In genomic region chr1:9910425-9911178, GRCh38 we compare ENCODE assay signal across 8 cellular contexts. TPM values are rescaled to one million over a fixed set of nuclear protein-coding genes. Genes with fewer than 3 reads are reported as not detected.
DNase-seq lines count a peak whose midpoint lies in the region; ATAC-seq lines count a peak whose summit lies in the region.

No MANE protein-coding gene starts in this region.

- H3K23ac ChIP-seq in mesenchymal stem cell (ENCODE audit: low read length in 2 of 2) = no peak overlapping the region

- peak overlapping the region; percentile 64 for H3K27ac ChIP-seq in effector memory CD4-positive, alpha-beta T cell (ENCODE audit: insufficient read depth, low read length, poor library complexity, severe bottlenecking)
- peak overlapping the region; percentile 89 for H3K27ac ChIP-seq in mesenchymal stem cell (ENCODE audit: low read length, poor library complexity, severe bottlenecking)

- H3K4ac ChIP-seq in mesenchymal stem cell (ENCODE audit: low read depth in 1 of 2, low read length in 2 of 2) = peak overlapping the region in 1 of 2 experiments; percentile 56

- DNase-seq in COLO829 (ENCODE audit: low spot score) = peak; percentile 92
- peak; percentile 98 for DNase-seq in HT-29 (ENCODE audit: low spot score)
- DNase-seq in NK-92 treated with Interleukin-12 subunit alpha and Interleukin-12 subunit beta, amount 100 ng/mL, for 24 hours (lab: John Stamatoyannopoulos, UW) = peak; percentile 99
- DNase-seq in activated CD8-positive, alpha-beta memory T cell treated with anti-CD3 and anti-CD28 coated beads for 4 hours (ENCODE audit: low read depth in 2 of 2) = peak; percentile 100
- peak; percentile 100 for DNase-seq in effector memory CD4-positive, alpha-beta T cell
- DNase-seq in mesenchymal stem cell = peak; percentile 99
- DNase-seq in stimulated activated CD8-positive, alpha-beta memory T cell treated with anti-CD3 and anti-CD28 coated beads, Interleukin-12 subunit alpha, Interleukin-12 subunit beta, amount 100 ng/mL, for 24 hours (ENCODE audit: extremely low read depth) = peak; percentile 100

- no peak overlapping the region for H2BK15ac ChIP-seq in mesenchymal stem cell (ENCODE audit: low read depth, poor library complexity, severe bottlenecking)

- H2AK5ac ChIP-seq in mesenchymal stem cell (ENCODE audit: low read length, severe bottlenecking) = no peak overlapping the region

- H3K79me1 ChIP-seq in mesenchymal stem cell (replicated peaks; ENCODE audit: low read length, poor library complexity, severe bottlenecking) = peaks cover 2% of the 10 kb centered on the region

- peak; percentile 87 for ATAC-seq in GM21360 (IDR thresholded peaks at IDR 0.05; ENCODE audit: unreplicated experiment)

- no peaks in the 10 kb centered on the region for H3K9me3 ChIP-seq in effector memory CD4-positive, alpha-beta T cell (ENCODE audit: control insufficient read depth, low read length)
- H3K9me3 ChIP-seq in mesenchymal stem cell (ENCODE audit: control insufficient read depth, low read length) = no peaks in the 10 kb centered on the region

- H3K4me3 ChIP-seq in effector memory CD4-positive, alpha-beta T cell (ENCODE audit: insufficient read depth, low read depth, low read length, poor library complexity, severe bottlenecking) = peak overlapping the region; percentile 59
- peak overlapping the region; percentile 49 to 86 for H3K4me3 ChIP-seq in mesenchymal stem cell (ENCODE audit: insufficient read depth in 1 of 2, low read depth in 1 of 2, low read length in 2 of 2)

- no peaks in the 10 kb centered on the region for H3K27me3 ChIP-seq in effector memory CD4-positive, alpha-beta T cell (replicated peaks; ENCODE audit: control insufficient read depth, insufficient read depth, low read length, poor library complexity, severe bottlenecking)
- H3K27me3 ChIP-seq in mesenchymal stem cell (ENCODE audit: control insufficient read depth in 1 of 2, insufficient read depth in 1 of 2, low read length in 2 of 2) = no peaks in the 10 kb centered on the region

- H2BK5ac ChIP-seq in mesenchymal stem cell (ENCODE audit: low read depth, low read length, poor library complexity, severe bottlenecking) = peak overlapping the region; percentile 21

- H2BK120ac ChIP-seq in mesenchymal stem cell (ENCODE audit: low read depth, low read length) = no peak overlapping the region

- H3K9ac ChIP-seq in mesenchymal stem cell (ENCODE audit: low read length) = peak overlapping the region; percentile 90

- H3K14ac ChIP-seq in mesenchymal stem cell (ENCODE audit: low read length in 2 of 2) = no peak overlapping the region

- H2BK12ac ChIP-seq in mesenchymal stem cell (ENCODE audit: low read length in 2 of 2) = no peak overlapping the region

- peak overlapping the region; percentile 53 to 73 for H3K18ac ChIP-seq in mesenchymal stem cell (ENCODE audit: low read depth in 1 of 2, low read length in 2 of 2)

- no peaks in the 10 kb centered on the region for H3K36me3 ChIP-seq in effector memory CD4-positive, alpha-beta T cell (ENCODE audit: control insufficient read depth, insufficient read depth, low read length)
- no peaks in the 10 kb centered on the region for H3K36me3 ChIP-seq in mesenchymal stem cell (ENCODE audit: control insufficient read depth in 1 of 2, insufficient read depth in 2 of 2, low read depth in 1 of 2, low read length in 2 of 2)

- H4K91ac ChIP-seq in mesenchymal stem cell (ENCODE audit: low read length) = no peak overlapping the region

- peak overlapping the region; percentile 72 for H2AFZ ChIP-seq in mesenchymal stem cell (ENCODE audit: low read depth, low read length)

- WGBS in mesenchymal stem cell = under 1% methylated on average over 40 of the region's 44 CpGs

- peak overlapping the region; percentile 77 for H3K4me2 ChIP-seq in mesenchymal stem cell (ENCODE audit: low read length, poor library complexity, severe bottlenecking)

- no peak overlapping the region for H4K8ac ChIP-seq in mesenchymal stem cell (ENCODE audit: low read length)

- H3K4me1 ChIP-seq in effector memory CD4-positive, alpha-beta T cell (ENCODE audit: control insufficient read depth, insufficient read depth, low read length, poor library complexity, severe bottlenecking) = peaks cover 11% of the 10 kb centered on the region
- peaks cover 7% of the 10 kb centered on the region for H3K4me1 ChIP-seq in mesenchymal stem cell (ENCODE audit: control insufficient read depth, insufficient read depth, low read depth, low read length)

RNA-seq across cellular contexts. Expression of gene CTNNBIP1, which starts 0.5 kb away (rescaled TPM):
- total RNA-seq in HT-29 (2014; rRNA removed; shearing (Covaris generic)) = 12.2 and 16.4 TPM in 2 replicates
- polyA plus RNA-seq in mesenchymal stem cell (2013, experiment 1 of 2) = 15.6 TPM
- polyA plus RNA-seq in mesenchymal stem cell (2013, experiment 2 of 2) = 15.8 TPM

RNA-seq across cellular contexts. Expression of gene LZIC, which starts 32.6 kb away (rescaled TPM):
- total RNA-seq in HT-29 (2014; rRNA removed; shearing (Covaris generic)) = 7.7 and 8.7 TPM in 2 replicates
- polyA plus RNA-seq in mesenchymal stem cell (2013, experiment 1 of 2) = 21.7 TPM
- 20.6 TPM for polyA plus RNA-seq in mesenchymal stem cell (2013, experiment 2 of 2)

RNA-seq across cellular contexts. Expression of gene NMNAT1, which starts 32.7 kb away (rescaled TPM):
- 1.6 and 5.2 TPM in 2 replicates for total RNA-seq in HT-29 (2014; rRNA removed; shearing (Covaris generic))
- 8.4 TPM for polyA plus RNA-seq in mesenchymal stem cell (2013, experiment 1 of 2)
- 8.5 TPM for polyA plus RNA-seq in mesenchymal stem cell (2013, experiment 2 of 2)

Comparison
In these comparisons a context has a peak if more than half of its experiments do, and no peak if none do; other contexts are left out.
1. Peak in every context shown above with its lines: DNase-seq, ATAC-seq, H3K4me3 ChIP-seq and H3K27ac ChIP-seq.